ENCODE assay signal across 20 cellular contexts in genomic region chr1:12468323-12468722, GRCh38.
A peak's percentile ranks its signal among the peaks of the same experiment; 100 is the strongest.
DNase-seq lines count a peak whose midpoint lies in the region; ATAC-seq and TF ChIP-seq lines count a peak whose summit lies in the region.
"Had no signal": no experiment of that assay in that cellular context is flagged by ENCODE, and none has a peak within 500 bp of the region (broad histone marks: within the 10 kb centered on the region; RNA-seq: fewer than 3 reads in every experiment).

No MANE protein-coding gene starts in this region.

- H3K9me3 ChIP-seq in naive thymus-derived CD4-positive, alpha-beta T cell (ENCODE audit: control insufficient read depth in 2 of 3, low read length in 3 of 3) = no peaks in the 10 kb centered on the region
- no peaks in the 10 kb centered on the region for H3K9me3 ChIP-seq in thyroid gland

- H3K36me3 ChIP-seq in naive thymus-derived CD4-positive, alpha-beta T cell (ENCODE audit: control insufficient read depth in 2 of 3, insufficient read depth in 3 of 3, low read length in 3 of 3) = peaks cover 0 to 8% (median 0%) of the 10 kb centered on the region in 3 experiments
- no peaks in the 10 kb centered on the region for H3K36me3 ChIP-seq in thyroid gland

- H3K4me3 Mint-ChIP-seq in activated CD4-positive, alpha-beta T cell treated with anti-CD3 and anti-CD28 coated beads for 36 hours = no peak overlapping the region
- peak overlapping the region; percentile 47 for H3K4me3 Mint-ChIP-seq in stimulated activated naive CD8-positive, alpha-beta T cell treated with anti-CD3 and anti-CD28 coated beads, Interleukin-15, Interleukin-2, amounts not matched to agents 100 ng/mL and 50 ng/mL, for 24 hours
- H3K4me3 Mint-ChIP-seq in naive thymus-derived CD4-positive, alpha-beta T cell = no peak overlapping the region
- H3K4me3 Mint-ChIP-seq: B cell; CD4-positive, CD25-positive, alpha-beta regulatory T cell; GM23338 had no signal

- no peaks in the 10 kb centered on the region for H3K27me3 Mint-ChIP-seq in activated CD4-positive, alpha-beta T cell treated with anti-CD3 and anti-CD28 coated beads for 36 hours
- H3K27me3 Mint-ChIP-seq in stimulated activated naive CD8-positive, alpha-beta T cell treated with anti-CD3 and anti-CD28 coated beads, Interleukin-15, Interleukin-2, amounts not matched to agents 100 ng/mL and 50 ng/mL, for 24 hours = no peaks in the 10 kb centered on the region
- no peaks in the 10 kb centered on the region for H3K27me3 Mint-ChIP-seq in naive thymus-derived CD4-positive, alpha-beta T cell
- H3K27me3 Mint-ChIP-seq: B cell; CD4-positive, CD25-positive, alpha-beta regulatory T cell had no signal

- peaks cover 20 to 41% of the 10 kb centered on the region in 2 donors for H3K4me1 ChIP-seq in naive thymus-derived CD4-positive, alpha-beta T cell (ENCODE audit: control insufficient read depth in 2 of 2, insufficient read depth in 2 of 2, low read length in 2 of 2)
- peaks cover 39 to 54% of the 10 kb centered on the region in 2 donors for H3K4me1 ChIP-seq in thyroid gland

- no peak for DNase-seq in activated CD4-positive, alpha-beta T cell treated with anti-CD3 and anti-CD28 coated beads for 36 hours
- no peak for DNase-seq in activated CD4-positive, alpha-beta T cell treated with anti-CD3 and anti-CD28 coated beads, Interleukin-2, amount 50 U/mL, for 4 hours
- no peak for DNase-seq in stimulated activated naive CD8-positive, alpha-beta T cell treated with anti-CD3 and anti-CD28 coated beads, Interleukin-15, Interleukin-2, amounts not matched to agents 100 U/mL and 50 U/mL, for 24 hours
- DNase-seq in naive thymus-derived CD4-positive, alpha-beta T cell = no peak
- no peak for DNase-seq in thyroid gland
- DNase-seq in ureter (ENCODE audit: low spot score) = no peak
- DNase-seq: CD4-positive, CD25-positive, alpha-beta regulatory T cell; EL; KG1; NCI-H1436; NCI-H2029; NCI-H2171 treated with DMSO at 0.1 percent for 48 hours; NCI-H510A; NCI-H82; PC-3 had no signal

- ATAC-seq in activated CD4-positive, alpha-beta T cell treated with anti-CD3 and anti-CD28 coated beads for 36 hours = no peak
- no peak for ATAC-seq in stimulated activated naive CD8-positive, alpha-beta T cell treated with anti-CD3 and anti-CD28 coated beads, Interleukin-15, Interleukin-2, amounts not matched to agents 100 U/mL and 50 U/mL, for 24 hours
- no peak for ATAC-seq in naive thymus-derived CD4-positive, alpha-beta T cell
- ATAC-seq in HG03175 (IDR thresholded peaks at IDR 0.05; ENCODE audit: unreplicated experiment) = no peak
- ATAC-seq: GM23338, PC-3 had no signal

- no peak for TF ChIP-seq POLR2A in thyroid gland (IDR thresholded peaks at IDR 0.05)

- peaks cover 57% of the 10 kb centered on the region for H3K4me1 Mint-ChIP-seq in activated CD4-positive, alpha-beta T cell treated with anti-CD3 and anti-CD28 coated beads for 36 hours
- peaks cover 75% of the 10 kb centered on the region for H3K4me1 Mint-ChIP-seq in stimulated activated naive CD8-positive, alpha-beta T cell treated with anti-CD3 and anti-CD28 coated beads, Interleukin-15, Interleukin-2, amounts not matched to agents 100 ng/mL and 50 ng/mL, for 24 hours (ENCODE audit: low read depth)
- peaks cover 24 to 67% (median 58%) of the 10 kb centered on the region in 7 donors for H3K4me1 Mint-ChIP-seq in naive thymus-derived CD4-positive, alpha-beta T cell

- no peak overlapping the region for H3K27ac ChIP-seq in naive thymus-derived CD4-positive, alpha-beta T cell (ENCODE audit: low read depth, low read length)
- peak overlapping the region in 2 of 3 donors; percentile 60 to 78 for H3K27ac ChIP-seq in thyroid gland
- H3K27ac ChIP-seq: 22Rv1 had no signal

- TF ChIP-seq CTCF in thyroid gland (IDR thresholded peaks at IDR 0.05) = no peak

- peaks cover 23% of the 10 kb centered on the region for H3K36me3 Mint-ChIP-seq in activated CD4-positive, alpha-beta T cell treated with anti-CD3 and anti-CD28 coated beads for 36 hours (ENCODE audit: low read depth)
- H3K36me3 Mint-ChIP-seq in stimulated activated naive CD8-positive, alpha-beta T cell treated with anti-CD3 and anti-CD28 coated beads, Interleukin-15, Interleukin-2, amounts not matched to agents 100 ng/mL and 50 ng/mL, for 24 hours (ENCODE audit: low read depth) = peaks cover 62% of the 10 kb centered on the region
- H3K36me3 Mint-ChIP-seq in naive thymus-derived CD4-positive, alpha-beta T cell = peaks cover 4 to 42% (median 21%) of the 10 kb centered on the region in 5 donors

- H3K4me3 ChIP-seq in naive thymus-derived CD4-positive, alpha-beta T cell (ENCODE audit: low read length) = no peak overlapping the region
- no peak overlapping the region for H3K4me3 ChIP-seq in thyroid gland (replicated peaks in 1 of 3)
- H3K4me3 ChIP-seq: GM23338 had no signal

- H3K27ac Mint-ChIP-seq in activated CD4-positive, alpha-beta T cell treated with anti-CD3 and anti-CD28 coated beads for 36 hours = peak overlapping the region; percentile 59
- H3K27ac Mint-ChIP-seq in stimulated activated naive CD8-positive, alpha-beta T cell treated with anti-CD3 and anti-CD28 coated beads, Interleukin-15, Interleukin-2, amounts not matched to agents 100 ng/mL and 50 ng/mL, for 24 hours = peak overlapping the region; percentile 96
- H3K27ac Mint-ChIP-seq in naive thymus-derived CD4-positive, alpha-beta T cell = peak overlapping the region in 5 of 9 donors; percentile 32 to 77 (median 38)
- H3K27ac Mint-ChIP-seq: B cell, GM23338 had no signal

- CTCF ChIA-PET in activated CD4-positive, alpha-beta T cell treated with anti-CD3 and anti-CD28 coated beads for 36 hours (lab: Charles Lee) = interaction anchor here (0.7 kb wide), 1 partner anchor 305 kb away, joined by 3 read pairs; the partner anchor contains the start of gene PRAMEF12
- CTCF ChIA-PET in naive thymus-derived CD4-positive, alpha-beta T cell (lab: Charles Lee) = no interaction called here

- no peaks in the 10 kb centered on the region for H3K27me3 ChIP-seq in naive thymus-derived CD4-positive, alpha-beta T cell (ENCODE audit: control insufficient read depth in 2 of 2, insufficient read depth in 2 of 2, low read length in 2 of 2)
- no peaks in the 10 kb centered on the region for H3K27me3 ChIP-seq in thyroid gland

- H3K9me3 Mint-ChIP-seq in activated CD4-positive, alpha-beta T cell treated with anti-CD3 and anti-CD28 coated beads for 36 hours (ENCODE audit: low read depth) = no peaks in the 10 kb centered on the region
- no peaks in the 10 kb centered on the region for H3K9me3 Mint-ChIP-seq in stimulated activated naive CD8-positive, alpha-beta T cell treated with anti-CD3 and anti-CD28 coated beads, Interleukin-15, Interleukin-2, amounts not matched to agents 100 ng/mL and 50 ng/mL, for 24 hours
- H3K9me3 Mint-ChIP-seq in naive thymus-derived CD4-positive, alpha-beta T cell = peaks cover 0 to 2% (median 0%) of the 10 kb centered on the region in 11 donors
- H3K9me3 Mint-ChIP-seq: CD4-positive, CD25-positive, alpha-beta regulatory T cell had no signal

- intact Hi-C loops in activated CD4-positive, alpha-beta T cell treated with anti-CD3 and anti-CD28 coated beads for 36 hours (cut with DNase I, micrococcal nuclease) = no loop called here
- intact Hi-C loops in naive thymus-derived CD4-positive, alpha-beta T cell (cut with micrococcal nuclease) = no loop called here
- intact Hi-C loops in thyroid gland (cut with DNase I) = no loop called here

- 95% methylated on average over 2 of the region's 2 CpGs for WGBS in thyroid gland, 2 donors

- POLR2A ChIA-PET in activated CD4-positive, alpha-beta T cell treated with anti-CD3 and anti-CD28 coated beads for 36 hours (lab: Charles Lee) = interaction anchor here (0.6 kb wide), 1 partner anchor 34 kb away, joined by 10 read pairs; no protein-coding TSS in a partner anchor
- POLR2A ChIA-PET in naive thymus-derived CD4-positive, alpha-beta T cell (lab: Charles Lee) = interaction anchor here (1.3 to 1.5 kb wide), 3 partner anchors 14 to 42 kb away, joined by 4 to 8 read pairs (median 7); no protein-coding TSS in a partner anchor

Comparison
In these comparisons a context has a peak if more than half of its experiments do, and no peak if none do; other contexts are left out.
1. H3K27ac Mint-ChIP-seq: peak in every context shown above with its lines; median percentile 96 in stimulated activated naive CD8-positive, alpha-beta T cell treated with anti-CD3 and anti-CD28 coated beads, Interleukin-15, Interleukin-2, amounts not matched to agents 100 ng/mL and 50 ng/mL, for 24 hours; 59 in activated CD4-positive, alpha-beta T cell treated with anti-CD3 and anti-CD28 coated beads for 36 hours; 38 in naive thymus-derived CD4-positive, alpha-beta T cell.